ENCODE assay signal across 12 cellular contexts in the genomic region with DNA sequence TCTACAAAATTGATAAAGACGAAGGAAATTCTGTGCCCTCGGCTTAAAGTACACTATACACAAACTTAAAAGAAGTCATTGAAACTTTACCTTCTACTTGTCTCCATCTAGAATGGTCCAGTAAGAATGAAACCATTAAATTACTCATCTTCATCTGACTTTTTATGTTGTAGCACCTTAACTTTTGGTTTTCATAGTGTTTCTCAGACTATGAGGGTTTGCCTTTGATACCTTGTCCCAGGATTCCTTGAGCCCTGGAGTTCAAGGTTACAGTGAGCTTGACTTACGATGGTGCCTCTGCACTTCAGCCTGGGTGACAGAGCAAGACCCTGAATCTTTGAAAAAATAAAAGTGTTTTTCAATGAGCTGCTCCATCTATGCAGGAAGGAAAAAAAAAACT.
DNase-seq lines count a peak whose midpoint lies in the region; ATAC-seq and TF ChIP-seq lines count a peak whose summit lies in the region.
"Had no signal": no experiment of that assay in that cellular context is flagged by ENCODE, and none has a peak within 500 bp of the region (broad histone marks: within the 10 kb centered on the region; RNA-seq: fewer than 3 reads in every experiment).

No MANE protein-coding gene starts in this region.

- H3K4me3 Mint-ChIP-seq in activated naive CD8-positive, alpha-beta T cell treated with anti-CD3 and anti-CD28 coated beads for 36 hours = peak overlapping the region; percentile 52
- no peak overlapping the region for H3K4me3 Mint-ChIP-seq in H9
- H3K4me3 Mint-ChIP-seq: neural crest cell had no signal

- H2BK12ac ChIP-seq in mesenchymal stem cell (ENCODE audit: low read length in 2 of 2) = no peak overlapping the region
- H2BK12ac ChIP-seq in H9 (ENCODE audit: insufficient read length, low read depth, low read length) = no peak overlapping the region

- no peak overlapping the region for H2AFZ ChIP-seq in mesenchymal stem cell (ENCODE audit: low read depth, low read length)
- H2AFZ ChIP-seq in H9 (ENCODE audit: low read length) = no peak overlapping the region

- no peak overlapping the region for H2BK20ac ChIP-seq in H9 (ENCODE audit: low read depth, low read length, poor library complexity, severe bottlenecking)

- H3K27ac Mint-ChIP-seq in activated naive CD8-positive, alpha-beta T cell treated with anti-CD3 and anti-CD28 coated beads for 36 hours = peak overlapping the region; percentile 92
- no peak overlapping the region; a peak in 1 of 7 replicates for H3K27ac Mint-ChIP-seq in H9

- H3K9ac ChIP-seq in mesenchymal stem cell (ENCODE audit: low read length) = no peak overlapping the region
- H3K9ac ChIP-seq in H9 (ENCODE audit: extremely low read depth, insufficient read length, low read length) = no peak overlapping the region

- DNase-seq in GM20000 (ENCODE audit: low spot score) = peak; percentile 56
- peak; percentile 30 for DNase-seq in activated naive CD8-positive, alpha-beta T cell treated with anti-CD3 and anti-CD28 coated beads for 36 hours
- DNase-seq in T-helper 9 cell = no peak
- DNase-seq in mesenchymal stem cell = no peak
- no peak for DNase-seq in germinal center (ENCODE audit: low spot score)
- no peak for DNase-seq in H9
- DNase-seq: brain microvascular endothelial cell, glutamatergic neuron, NCI-H345 had no signal

- H3K79me2 ChIP-seq in H9 (ENCODE audit: insufficient read depth, low read length) = no peaks in the 10 kb centered on the region

- H3K27ac ChIP-seq in mesenchymal stem cell (ENCODE audit: low read length, poor library complexity, severe bottlenecking) (no peak overlapping the region), H9 (ENCODE audit: insufficient read length, low read depth, low read length) (no peak overlapping the region)
- H3K27ac ChIP-seq: brain microvascular endothelial cell had no signal

- H3K4me1 ChIP-seq in mesenchymal stem cell (ENCODE audit: control insufficient read depth, insufficient read depth, low read depth, low read length) (peaks cover 2% of the 10 kb centered on the region), H9 (ENCODE audit: insufficient read depth, low read length) (no peaks in the 10 kb centered on the region)

- H3K23ac ChIP-seq in mesenchymal stem cell (ENCODE audit: low read length in 2 of 2) (no peak overlapping the region), H9 (ENCODE audit: insufficient read length, low read depth, low read length) (no peak overlapping the region)

- H3K14ac ChIP-seq in mesenchymal stem cell (ENCODE audit: low read length in 2 of 2) (no peak overlapping the region), H9 (ENCODE audit: insufficient read depth, low read length) (no peak overlapping the region)

- H3K36me3 Mint-ChIP-seq in activated naive CD8-positive, alpha-beta T cell treated with anti-CD3 and anti-CD28 coated beads for 36 hours = peaks cover 84% of the 10 kb centered on the region
- peaks cover 6 to 41% (median 35%) of the 10 kb centered on the region in 3 experiments; a peak in 6 of 7 replicates for H3K36me3 Mint-ChIP-seq in H9 (ENCODE audit: insufficient read depth in 1 of 3, low read depth in 3 of 3)

- no peak overlapping the region for H4K5ac ChIP-seq in H9 (ENCODE audit: insufficient read length, low read depth, low read length)

- H2AK5ac ChIP-seq in mesenchymal stem cell (ENCODE audit: low read length, severe bottlenecking) (no peak overlapping the region), H9 (ENCODE audit: insufficient read length, low read length) (no peak overlapping the region)

- no peaks in the 10 kb centered on the region for H4K20me1 ChIP-seq in H9 (ENCODE audit: control insufficient read depth, insufficient read depth, insufficient read length)

- H2BK15ac ChIP-seq in mesenchymal stem cell (ENCODE audit: low read depth, poor library complexity, severe bottlenecking) (no peak overlapping the region), H9 (ENCODE audit: low read depth, low read length) (no peak overlapping the region)

- H3K79me1 ChIP-seq in mesenchymal stem cell (replicated peaks; ENCODE audit: low read length, poor library complexity, severe bottlenecking) = peaks cover 14% of the 10 kb centered on the region
- H3K79me1 ChIP-seq in H9 (ENCODE audit: insufficient read depth, low read depth, low read length, poor library complexity, severe bottlenecking) = no peaks in the 10 kb centered on the region

- ATAC-seq in GM18508 (IDR thresholded peaks at IDR 0.05; ENCODE audit: insufficient read depth, unreplicated experiment) (peak; percentile 90), HG03097 (IDR thresholded peaks at IDR 0.05; ENCODE audit: low FRiP score, unreplicated experiment) (peak; percentile 67)

- H2BK5ac ChIP-seq in mesenchymal stem cell (ENCODE audit: low read depth, low read length, poor library complexity, severe bottlenecking) (no peak overlapping the region), H9 (ENCODE audit: insufficient read length, low read length) (no peak overlapping the region)

- peaks cover 10 to 74% of the 10 kb centered on the region in 2 experiments for H3K36me3 ChIP-seq in mesenchymal stem cell (ENCODE audit: control insufficient read depth in 1 of 2, insufficient read depth in 2 of 2, low read depth in 1 of 2, low read length in 2 of 2)

- H3K4ac ChIP-seq in mesenchymal stem cell (ENCODE audit: low read depth in 1 of 2, low read length in 2 of 2) = no peak overlapping the region
- no peak overlapping the region for H3K4ac ChIP-seq in H9 (ENCODE audit: low read depth, low read length)

- H3K18ac ChIP-seq in mesenchymal stem cell (ENCODE audit: low read depth in 1 of 2, low read length in 2 of 2) = no peak overlapping the region
- no peak overlapping the region for H3K18ac ChIP-seq in H9 (ENCODE audit: insufficient read length, low read depth, low read length)

- TF ChIP-seq CTCF in GM20000 (IDR thresholded peaks at IDR 0.05; ENCODE audit: extremely low read depth, missing control alignments) = no peak
- no peak for TF ChIP-seq CTCF in H9 (conservative IDR thresholded peaks at IDR 0.05)

- H3K4me3 ChIP-seq in mesenchymal stem cell (ENCODE audit: insufficient read depth in 1 of 2, low read depth in 1 of 2, low read length in 2 of 2) = no peak overlapping the region

- no peaks in the 10 kb centered on the region for H3K23me2 ChIP-seq in H9 (ENCODE audit: insufficient read length, low read depth, low read length, poor library complexity, severe bottlenecking)

- 100% methylated on average over 3 of the region's 3 CpGs for WGBS in mesenchymal stem cell
- no CpG with 5 or more reads among the region's 3 CpGs for WGBS in H9 (ENCODE audit: extremely low coverage, insufficient read length, low lambda C conversion rate)

- H3K9me3 ChIP-seq in mesenchymal stem cell (ENCODE audit: control insufficient read depth, low read length) (no peaks in the 10 kb centered on the region), H9 (ENCODE audit: control insufficient read depth, low read depth, low read length) (no peaks in the 10 kb centered on the region)

- no peak overlapping the region for H3T11ph ChIP-seq in H9 (ENCODE audit: low read length)

- H4K8ac ChIP-seq in mesenchymal stem cell (ENCODE audit: low read length) = no peak overlapping the region
- H4K8ac ChIP-seq in H9 (replicated peaks; ENCODE audit: insufficient read length, low read depth, low read length) = no peak overlapping the region

- H3K27me3 Mint-ChIP-seq in activated naive CD8-positive, alpha-beta T cell treated with anti-CD3 and anti-CD28 coated beads for 36 hours = no peaks in the 10 kb centered on the region
- no peaks in the 10 kb centered on the region for H3K27me3 Mint-ChIP-seq in H9 (ENCODE audit: low read depth)

- H3K4me1 Mint-ChIP-seq in activated naive CD8-positive, alpha-beta T cell treated with anti-CD3 and anti-CD28 coated beads for 36 hours = peaks cover 75% of the 10 kb centered on the region
- H3K4me1 Mint-ChIP-seq in H9 = no peaks in the 10 kb centered on the region

- H2BK120ac ChIP-seq in mesenchymal stem cell (ENCODE audit: low read depth, low read length) (no peak overlapping the region), H9 (ENCODE audit: low read depth, low read length, poor library complexity, severe bottlenecking) (no peak overlapping the region)

- H3K27me3 ChIP-seq in mesenchymal stem cell (ENCODE audit: control insufficient read depth in 1 of 2, insufficient read depth in 1 of 2, low read length in 2 of 2) (no peaks in the 10 kb centered on the region), H9 (ENCODE audit: insufficient read depth, low read length) (no peaks in the 10 kb centered on the region)
- H3K27me3 ChIP-seq: brain microvascular endothelial cell had no signal

- no peak overlapping the region for H4K91ac ChIP-seq in mesenchymal stem cell (ENCODE audit: low read length)
- H4K91ac ChIP-seq in H9 (ENCODE audit: insufficient read length, low read depth, low read length) = no peak overlapping the region

- peaks cover 10% of the 10 kb centered on the region for H3K9me3 Mint-ChIP-seq in activated naive CD8-positive, alpha-beta T cell treated with anti-CD3 and anti-CD28 coated beads for 36 hours
- H3K9me3 Mint-ChIP-seq in H9 = no peaks in the 10 kb centered on the region

- H3K4me2 ChIP-seq in mesenchymal stem cell (ENCODE audit: low read length, poor library complexity, severe bottlenecking) (no peak overlapping the region), H9 (ENCODE audit: insufficient read depth, insufficient read length, low read length) (no peak overlapping the region)

- no peak overlapping the region for H3K56ac ChIP-seq in H9 (ENCODE audit: insufficient read length, low read depth, low read length)

Comparison
In these comparisons a context has a peak if more than half of its experiments do, and no peak if none do; other contexts are left out.
1. DNase-seq: peak in GM20000 (single experiment) and activated naive CD8-positive, alpha-beta T cell treated with anti-CD3 and anti-CD28 coated beads for 36 hours (single experiment); none in T-helper 9 cell (single experiment), mesenchymal stem cell (single experiment), germinal center (single experiment) and H9 (single experiment).